Comparison of ENCODE assay signal across 1 cellular context in genomic region chr6:30744054-30744805, GRCh38.
TF ChIP-seq lines count a peak whose summit lies in the region.

IER3 (minus strand) TSS chr6:30744547; CDS start chr6:30744518, 29 bp downstream.

TF ChIP-seq in K562, 482 proteins besides CTCF, POLR2A, EP300 and RAD21 (continued from another document and continues in another):
- TF ChIP-seq MGA (IDR thresholded peaks at IDR 0.05), result peak; percentile 63
- TF ChIP-seq SMARCB1 (IDR thresholded peaks at IDR 0.05; ENCODE audit: insufficient read length, low read depth), result no peak
- TF ChIP-seq KAT8 (IDR thresholded peaks at IDR 0.05; ENCODE audit: low read depth), result no peak
- TF ChIP-seq ZMIZ1 (IDR thresholded peaks at IDR 0.05; ENCODE audit: low read depth in 2 of 2, low read length in 2 of 2), result peak in 1 of 2 experiments; percentile 44; a peak in 1 of 4 replicates
- peak; percentile 80 for TF ChIP-seq MBD2 (IDR thresholded peaks at IDR 0.05; ENCODE audit: borderline replicate concordance, low read depth)
- peak; percentile 60; the same call in 1 of the 2 replicates for TF ChIP-seq TARDBP (IDR thresholded peaks at IDR 0.05)
- TF ChIP-seq IRF2 (CRISPR knock-in tag; IDR thresholded peaks at IDR 0.05), result no peak
- TF ChIP-seq, protein P1, sequence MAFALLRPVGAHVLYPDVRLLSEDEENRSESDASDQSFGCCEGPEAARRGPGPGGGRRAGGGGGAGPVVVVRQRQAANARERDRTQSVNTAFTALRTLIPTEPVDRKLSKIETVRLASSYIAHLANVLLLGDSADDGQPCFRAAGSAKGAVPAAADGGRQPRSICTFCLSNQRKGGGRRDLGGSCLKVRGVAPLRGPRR (CRISPR knock-in tag; IDR thresholded peaks at IDR 0.05), result no peak; the same call in 1 of the 2 replicates
- no peak for TF ChIP-seq MEF2D (tag; conservative IDR thresholded peaks at IDR 0.05; ENCODE audit: low read depth)
- no peak for TF ChIP-seq ZNF316 (IDR thresholded peaks at IDR 0.05)
- peak; percentile 99 for TF ChIP-seq POLR2G (IDR thresholded peaks at IDR 0.05; ENCODE audit: low read depth, low read length)
- no peak for TF ChIP-seq ZBTB1 (CRISPR knock-in tag; IDR thresholded peaks at IDR 0.05; ENCODE audit: borderline replicate concordance, low read depth)
- no peak for TF ChIP-seq TRIM25 (IDR thresholded peaks at IDR 0.05; ENCODE audit: borderline replicate concordance)
- TF ChIP-seq NR1H2 (CRISPR knock-in tag; IDR thresholded peaks at IDR 0.05), result 0 out of 2 replicates have a peak, but pooled peaks have one; percentile 61
- TF ChIP-seq CBX5 (IDR thresholded peaks at IDR 0.05; ENCODE audit: borderline replicate concordance, low read depth), result 0 out of 2 replicates have a peak, but pooled peaks have one; percentile 15
- 0 out of 2 replicates have a peak, but pooled peaks have one; percentile 11 for TF ChIP-seq ZNF668 (CRISPR knock-in tag; IDR thresholded peaks at IDR 0.05)
- no peak; the same call in 1 of the 2 replicates for TF ChIP-seq GTF2F1 (IDR thresholded peaks at IDR 0.05; ENCODE audit: low read depth, low read length)
- peak; percentile 98 for TF ChIP-seq RBFOX2 (IDR thresholded peaks at IDR 0.05; ENCODE audit: low read depth, low read length)
- peak; percentile 97 for TF ChIP-seq CBX1 (IDR thresholded peaks at IDR 0.05; ENCODE audit: low read depth)
- TF ChIP-seq DNMT1 (IDR thresholded peaks at IDR 0.05), result no peak
- no peak for TF ChIP-seq ZNF347 (CRISPR knock-in tag; IDR thresholded peaks at IDR 0.05; ENCODE audit: low read depth)
- no peak for TF ChIP-seq THRA (IDR thresholded peaks at IDR 0.05)
- no peak for TF ChIP-seq ATF1 (CRISPR knock-in tag; IDR thresholded peaks at IDR 0.05)
- peak; percentile 52 for TF ChIP-seq ATF1 (tag; IDR thresholded peaks at IDR 0.05)
- no peak for TF ChIP-seq SMAD2 (IDR thresholded peaks at IDR 0.05; ENCODE audit: low read depth, low read length)
- TF ChIP-seq ZNF12 (CRISPR knock-in tag; IDR thresholded peaks at IDR 0.05), result no peak; the same call in none of the 2 replicates
- no peak for TF ChIP-seq BRD4 (IDR thresholded peaks at IDR 0.05)
- TF ChIP-seq, protein P2, sequence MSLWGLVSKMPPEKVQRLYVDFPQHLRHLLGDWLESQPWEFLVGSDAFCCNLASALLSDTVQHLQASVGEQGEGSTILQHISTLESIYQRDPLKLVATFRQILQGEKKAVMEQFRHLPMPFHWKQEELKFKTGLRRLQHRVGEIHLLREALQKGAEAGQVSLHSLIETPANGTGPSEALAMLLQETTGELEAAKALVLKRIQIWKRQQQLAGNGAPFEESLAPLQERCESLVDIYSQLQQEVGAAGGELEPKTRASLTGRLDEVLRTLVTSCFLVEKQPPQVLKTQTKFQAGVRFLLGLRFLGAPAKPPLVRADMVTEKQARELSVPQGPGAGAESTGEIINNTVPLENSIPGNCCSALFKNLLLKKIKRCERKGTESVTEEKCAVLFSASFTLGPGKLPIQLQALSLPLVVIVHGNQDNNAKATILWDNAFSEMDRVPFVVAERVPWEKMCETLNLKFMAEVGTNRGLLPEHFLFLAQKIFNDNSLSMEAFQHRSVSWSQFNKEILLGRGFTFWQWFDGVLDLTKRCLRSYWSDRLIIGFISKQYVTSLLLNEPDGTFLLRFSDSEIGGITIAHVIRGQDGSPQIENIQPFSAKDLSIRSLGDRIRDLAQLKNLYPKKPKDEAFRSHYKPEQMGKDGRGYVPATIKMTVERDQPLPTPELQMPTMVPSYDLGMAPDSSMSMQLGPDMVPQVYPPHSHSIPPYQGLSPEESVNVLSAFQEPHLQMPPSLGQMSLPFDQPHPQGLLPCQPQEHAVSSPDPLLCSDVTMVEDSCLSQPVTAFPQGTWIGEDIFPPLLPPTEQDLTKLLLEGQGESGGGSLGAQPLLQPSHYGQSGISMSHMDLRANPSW (CRISPR knock-in tag; IDR thresholded peaks at IDR 0.05), result no peak
- no peak for TF ChIP-seq NR4A1 (CRISPR knock-in tag; IDR thresholded peaks at IDR 0.05)
- 0 out of 2 replicates have a peak, but pooled peaks have one; percentile 69 for TF ChIP-seq NR4A1 (tag; IDR thresholded peaks at IDR 0.05)
- peak; percentile 13 to 63 for TF ChIP-seq E2F6 (IDR thresholded peaks at IDR 0.05; ENCODE audit: borderline replicate concordance in 1 of 2, extremely low read depth in 1 of 2, insufficient read depth in 1 of 2, insufficient read length in 1 of 2, low read depth in 1 of 2, low read length in 1 of 2, poor library complexity in 1 of 2, severe bottlenecking in 1 of 2)
- no peak for TF ChIP-seq ZFP30 (CRISPR knock-in tag; IDR thresholded peaks at IDR 0.05; ENCODE audit: borderline replicate concordance)
- no peak for TF ChIP-seq SMARCA5 (IDR thresholded peaks at IDR 0.05)
- 0 out of 2 replicates have a peak, but pooled peaks have one; percentile 60 for TF ChIP-seq ZNF445 (CRISPR knock-in tag; IDR thresholded peaks at IDR 0.05; ENCODE audit: low read depth)
- peak; percentile 46 for TF ChIP-seq SAP30 (IDR thresholded peaks at IDR 0.05; ENCODE audit: borderline replicate concordance, insufficient read depth, low read depth, low read length, poor library complexity, severe bottlenecking)
